Comparison of ENCODE assay signal across 8 cellular contexts in genomic region chrX:80808854-80809493, GRCh38. TPM values are rescaled to one million over a fixed set of nuclear protein-coding genes. Genes with fewer than 3 reads are reported as not detected.
DNase-seq lines count a peak whose midpoint lies in the region; ATAC-seq and TF ChIP-seq lines count a peak whose summit lies in the region.

No MANE protein-coding gene starts in this region.

- H3K27ac ChIP-seq in Panc1 (ENCODE audit: low read length), result peak overlapping the region; percentile 81
- H3K27ac ChIP-seq in rectal smooth muscle tissue (ENCODE audit: low read depth, low read length), result peak overlapping the region; percentile 83

- H3K4me3 ChIP-seq in Panc1 (ENCODE audit: low read depth in 2 of 2, low read length in 2 of 2), result peak overlapping the region; percentile 84 to 97
- H3K4me3 ChIP-seq in rectal smooth muscle tissue (ENCODE audit: low read length), result peak overlapping the region; percentile 86

- no peaks in the 10 kb centered on the region for H3K27me3 Mint-ChIP-seq in activated naive CD8-positive, alpha-beta T cell treated with anti-CD3 and anti-CD28 coated beads, Interleukin-2, amount 10 ng/mL, durations not matched to agents 7 days and 5 days

- H3K4me3 Mint-ChIP-seq in activated naive CD8-positive, alpha-beta T cell treated with anti-CD3 and anti-CD28 coated beads, Interleukin-2, amount 10 ng/mL, durations not matched to agents 7 days and 5 days, result peak overlapping the region; percentile 91

- H3K27me3 ChIP-seq in Panc1 (ENCODE audit: control insufficient read depth, insufficient read depth, low read length) (no peaks in the 10 kb centered on the region), rectal smooth muscle tissue (ENCODE audit: control insufficient read depth, insufficient read depth, low read length) (no peaks in the 10 kb centered on the region)

- H3K9me3 Mint-ChIP-seq in activated naive CD8-positive, alpha-beta T cell treated with anti-CD3 and anti-CD28 coated beads, Interleukin-2, amount 10 ng/mL, durations not matched to agents 7 days and 5 days, result no peaks in the 10 kb centered on the region

- intact Hi-C loops in Panc1 (cut with micrococcal nuclease; ENCODE audit: unreplicated experiment), result no loop called here

- POLR2A ChIA-PET in Panc1 (lab: Charles Lee), result no interaction called here
- POLR2A ChIA-PET in activated naive CD8-positive, alpha-beta T cell treated with anti-CD3 and anti-CD28 coated beads, Interleukin-2, amount 10 ng/mL, durations not matched to agents 7 days and 5 days (lab: Charles Lee), result interaction anchor here (0.7 to 2.3 kb wide), 2 partner anchors 393 to 406 kb away, joined by 5 to 11 read pairs; partner anchors contain the start of genes HMGN5 and SH3BGRL

- peak overlapping the region; percentile 24 for H3K9ac ChIP-seq in rectal smooth muscle tissue (ENCODE audit: low read length)

- H3K4me1 Mint-ChIP-seq in activated naive CD8-positive, alpha-beta T cell treated with anti-CD3 and anti-CD28 coated beads, Interleukin-2, amount 10 ng/mL, durations not matched to agents 7 days and 5 days, result peaks cover 17% of the 10 kb centered on the region

- H3K27ac Mint-ChIP-seq in activated naive CD8-positive, alpha-beta T cell treated with anti-CD3 and anti-CD28 coated beads, Interleukin-2, amount 10 ng/mL, durations not matched to agents 7 days and 5 days, result peak overlapping the region; percentile 92

- TF ChIP-seq CTCF in Panc1 (IDR thresholded peaks at IDR 0.05), result no peak

- no TSS peak for BruUV-seq in Panc1 (replicated peaks; lab: Mats Ljungman, UMichigan)

- H3K36me3 ChIP-seq in Panc1 (ENCODE audit: control insufficient read depth, insufficient read depth, low read length) (no peaks in the 10 kb centered on the region), rectal smooth muscle tissue (ENCODE audit: control insufficient read depth, insufficient read depth, low read length) (no peaks in the 10 kb centered on the region)

- CTCF ChIA-PET in Panc1 (lab: Charles Lee), result interaction anchor here (0.6 kb wide), 1 partner anchor 150 kb away, joined by 3 read pairs; no protein-coding TSS in a partner anchor

- H3K9me3 ChIP-seq in Panc1 (ENCODE audit: control insufficient read depth, insufficient read depth, low read depth, low read length), result no peaks in the 10 kb centered on the region

- H3K36me3 Mint-ChIP-seq in activated naive CD8-positive, alpha-beta T cell treated with anti-CD3 and anti-CD28 coated beads, Interleukin-2, amount 10 ng/mL, durations not matched to agents 7 days and 5 days, result peaks cover 5% of the 10 kb centered on the region

- ATAC-seq in Panc1, result peak; percentile 44
- ATAC-seq in activated naive CD8-positive, alpha-beta T cell treated with anti-CD3 and anti-CD28 coated beads, Interleukin-2, amount 10 ng/mL, durations not matched to agents 7 days and 5 days (ENCODE audit: low read depth), result peak; percentile 14
- no peak for ATAC-seq in HG03469 (IDR thresholded peaks at IDR 0.05; ENCODE audit: unreplicated experiment)

- in situ Hi-C loops in Panc1 (cut with HindIII; ENCODE audit: low pct_unique_long_range_greater_than_20kb, low sequenced_read_pairs), result no loop called here

- peak; percentile 22 for DNase-seq in NK-92 treated with Interleukin-12 subunit alpha and Interleukin-12 subunit beta, amount 100 ng/mL, for 24 hours (lab: John Stamatoyannopoulos, UW)
- DNase-seq in NK-92 (lab: John Stamatoyannopoulos, UW; ENCODE audit: unreplicated experiment) (no peak), Panc1 (ENCODE audit: low read depth, low spot score) (no peak), hepatic stellate cell (ENCODE audit: low spot score) (peak; percentile 3), GOT3 (lab: John Stamatoyannopoulos, UW) (no peak)
- DNase-seq in activated naive CD8-positive, alpha-beta T cell treated with anti-CD3 and anti-CD28 coated beads, Interleukin-2, amount 10 ng/mL, durations not matched to agents 7 days and 5 days, result peak; percentile 46

- H3K4me1 ChIP-seq in Panc1 (ENCODE audit: control insufficient read depth, insufficient read depth, low read length) (no peaks in the 10 kb centered on the region; the same call in 1 of the 2 replicates), rectal smooth muscle tissue (ENCODE audit: control insufficient read depth, insufficient read depth, low read length) (no peaks in the 10 kb centered on the region)

RNA-seq across cellular contexts. Expression of gene BRWD3, which starts 0.7 kb away (rescaled TPM):
- total RNA-seq in Panc1 (2021; ENCODE audit: unreplicated experiment), result 31.6 TPM
- polyA plus RNA-seq in Panc1 (2012; ENCODE audit: insufficient read length), result 10.1 TPM
- 10 to 100 TPM; 30.3 to 31.8 TPM for total RNA-seq in activated naive CD8-positive, alpha-beta T cell treated with anti-CD3 and anti-CD28 coated beads, Interleukin-2, amount 10 ng/mL, durations not matched to agents 7 days and 5 days

Comparison
In these comparisons a context has a peak if more than half of its experiments do, and no peak if none do; other contexts are left out.
1. DNase-seq: peak in NK-92 treated with Interleukin-12 subunit alpha and Interleukin-12 subunit beta, amount 100 ng/mL, for 24 hours (single experiment), activated naive CD8-positive, alpha-beta T cell treated with anti-CD3 and anti-CD28 coated beads, Interleukin-2, amount 10 ng/mL, durations not matched to agents 7 days and 5 days (single experiment) and hepatic stellate cell (single experiment); none in NK-92 (single experiment), Panc1 (single experiment) and GOT3 (single experiment).